In the genomic region with DNA sequence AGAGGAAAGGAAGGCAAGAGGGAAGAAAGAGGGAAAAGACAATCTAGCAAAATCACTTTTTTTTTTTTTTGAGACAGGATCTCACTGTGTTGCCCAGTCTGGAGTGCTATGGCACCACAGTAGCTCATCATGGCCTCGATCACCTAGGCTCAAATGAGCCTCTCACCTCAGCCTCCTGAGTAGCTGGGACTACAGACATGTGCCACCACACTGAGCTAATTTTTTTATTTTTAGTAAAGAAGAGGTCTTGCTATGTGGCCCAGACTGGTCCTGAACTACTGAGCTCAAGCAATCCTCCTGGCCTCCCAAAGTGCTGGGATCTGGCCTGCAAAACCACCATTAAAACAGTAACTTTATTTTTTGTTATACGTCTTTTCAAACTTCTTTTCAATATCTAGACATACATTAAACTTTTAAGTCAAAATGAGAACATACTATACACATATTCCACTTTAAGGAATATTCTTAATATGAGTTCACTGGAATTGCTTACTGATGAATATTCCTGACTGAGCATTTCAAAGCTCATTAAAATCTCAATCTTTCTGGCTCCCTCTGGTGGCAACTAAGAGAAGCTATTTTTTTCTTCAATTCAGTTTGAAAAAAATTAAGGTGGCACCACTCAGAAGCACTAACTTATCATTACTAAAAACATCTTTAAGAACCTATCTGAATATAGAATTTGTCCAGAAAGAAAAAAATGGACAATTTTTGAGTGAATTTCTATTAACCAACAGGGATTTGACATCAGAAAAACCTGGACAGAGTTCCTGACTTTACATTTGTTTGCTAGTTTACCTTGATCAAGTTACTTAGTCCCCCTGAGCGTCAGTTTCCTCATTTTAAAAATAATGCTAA, we compare ENCODE assay signal across 8 cellular contexts. TPM values are rescaled to one million over a fixed set of nuclear protein-coding genes. Genes with fewer than 3 reads are reported as not detected.
DNase-seq lines count a peak whose midpoint lies in the region; ATAC-seq and TF ChIP-seq lines count a peak whose summit lies in the region.

No MANE protein-coding gene starts in this region.

- peak; percentile 57 for TF ChIP-seq CTCF in cardiac fibroblast (IDR thresholded peaks at IDR 0.05; ENCODE audit: low read depth, low read length)

- DNase-seq in activated naive CD4-positive, alpha-beta T cell treated with Interleukin-2 at 50 U/mL for 16 hours, result no peak
- DNase-seq in NCI-H345 (lab: John Stamatoyannopoulos, UW) (peak; percentile 23), cardiac fibroblast (ENCODE audit: low read depth in 2 of 2) (peak; percentile 85 to 86), medulla oblongata (ENCODE audit: extremely low spot score) (peak; percentile 60), ureter (ENCODE audit: low spot score) (no peak)
- DNase-seq in stimulated activated CD4-positive, alpha-beta T cell treated with anti-CD3 and anti-CD28 coated beads, Interleukin-2, amount 100 ng/mL, for 48 hours, result no peak

- H3K4me3 ChIP-seq in cardiac fibroblast (replicated peaks in 1 of 2; ENCODE audit: low read depth in 2 of 2, low read length in 2 of 2), result no peak overlapping the region

- H3K36me3 Mint-ChIP-seq in activated naive CD4-positive, alpha-beta T cell treated with anti-CD3 and anti-CD28 coated beads, Interleukin-2, amount 50 U/mL, for 24 hours, result no peaks in the 10 kb centered on the region

- H3K4me3 Mint-ChIP-seq in activated naive CD4-positive, alpha-beta T cell treated with anti-CD3 and anti-CD28 coated beads, Interleukin-2, amount 50 U/mL, for 24 hours, result no peak overlapping the region

- H3K27me3 Mint-ChIP-seq in activated naive CD4-positive, alpha-beta T cell treated with anti-CD3 and anti-CD28 coated beads, Interleukin-2, amount 50 U/mL, for 24 hours, result peaks cover 5% of the 10 kb centered on the region

- no peak for ATAC-seq in HG02938 (IDR thresholded peaks at IDR 0.05; ENCODE audit: unreplicated experiment)

- peak overlapping the region; percentile 4 for H3K27ac Mint-ChIP-seq in activated naive CD4-positive, alpha-beta T cell treated with anti-CD3 and anti-CD28 coated beads, Interleukin-2, amount 50 U/mL, for 24 hours

- H3K9me3 Mint-ChIP-seq in activated naive CD4-positive, alpha-beta T cell treated with anti-CD3 and anti-CD28 coated beads, Interleukin-2, amount 50 U/mL, for 24 hours, result no peaks in the 10 kb centered on the region

- peaks cover 3% of the 10 kb centered on the region for H3K4me1 Mint-ChIP-seq in activated naive CD4-positive, alpha-beta T cell treated with anti-CD3 and anti-CD28 coated beads, Interleukin-2, amount 50 U/mL, for 24 hours

RNA-seq across cellular contexts. Expression of gene UACA, which starts 40.9 kb away (rescaled TPM):
- total RNA-seq in ureter, result 61.8 TPM

Comparison
In these comparisons a context has a peak if more than half of its experiments do, and no peak if none do; other contexts are left out.
1. DNase-seq: peak in NCI-H345 (single experiment), cardiac fibroblast (2 of 2) and medulla oblongata (single experiment); none in activated naive CD4-positive, alpha-beta T cell treated with Interleukin-2 at 50 U/mL for 16 hours (single experiment), ureter (single experiment) and stimulated activated CD4-positive, alpha-beta T cell treated with anti-CD3 and anti-CD28 coated beads, Interleukin-2, amount 100 ng/mL, for 48 hours (0 of 2).